10 cellular contexts compared by ENCODE assay signal in the genomic region with DNA sequence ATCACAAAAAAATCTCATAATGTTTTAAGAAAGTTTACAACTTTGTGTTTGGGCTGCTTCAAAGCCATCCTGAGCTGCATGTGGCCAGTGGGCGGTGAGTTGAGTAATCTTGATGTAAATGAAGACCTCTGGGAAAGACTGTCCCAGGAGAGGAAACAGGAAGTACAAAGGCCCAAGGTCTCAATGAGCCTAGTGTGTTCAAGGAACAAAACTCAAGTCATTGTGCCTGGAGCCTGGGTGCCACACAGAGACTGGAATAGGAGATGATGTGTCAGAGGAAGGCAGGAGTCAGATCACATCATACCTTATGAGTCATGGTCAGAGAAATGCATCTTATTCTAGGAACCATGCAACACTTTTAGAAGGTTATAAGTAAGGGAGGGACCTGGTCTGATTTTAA. TPM values are rescaled to one million over a fixed set of nuclear protein-coding genes. Genes with fewer than 3 reads are reported as not detected.
DNase-seq lines count a peak whose midpoint lies in the region; ATAC-seq and TF ChIP-seq lines count a peak whose summit lies in the region.
"Had no signal": no experiment of that assay in that cellular context is flagged by ENCODE, and none has a peak within 500 bp of the region (broad histone marks: within the 10 kb centered on the region; RNA-seq: fewer than 3 reads in every experiment).

No MANE protein-coding gene starts in this region.

- H3K4me3 ChIP-seq in astrocyte of the spinal cord (ENCODE audit: low read depth, low read length) = no peak overlapping the region
- H3K4me3 ChIP-seq in left ventricle myocardium inferior = no peak overlapping the region

- H3K27me3 ChIP-seq in left ventricle myocardium inferior (ENCODE audit: low read depth) = no peaks in the 10 kb centered on the region

- CTCF ChIA-PET in activated CD8-positive, alpha-beta T cell treated with anti-CD3 and anti-CD28 coated beads for 36 hours (lab: Charles Lee) = interaction anchor here (0.6 kb wide), 1 partner anchor 51 kb away, joined by 3 read pairs; a partner anchor contains a TSS
- CTCF ChIA-PET in activated CD8-positive, alpha-beta T cell treated with anti-CD3 and anti-CD28 coated beads, Interleukin-2, amount 10 ng/mL, durations not matched to agents 7 days and 5 days (lab: Charles Lee) = no interaction called here

- no peaks in the 10 kb centered on the region for H3K9me3 Mint-ChIP-seq in activated CD8-positive, alpha-beta T cell treated with anti-CD3 and anti-CD28 coated beads for 36 hours
- H3K9me3 Mint-ChIP-seq in activated CD8-positive, alpha-beta T cell treated with anti-CD3 and anti-CD28 coated beads, Interleukin-2, amount 10 ng/mL, durations not matched to agents 7 days and 5 days (ENCODE audit: insufficient read depth) = no peaks in the 10 kb centered on the region

- peaks cover 4% of the 10 kb centered on the region for H3K4me1 ChIP-seq in left ventricle myocardium inferior

- H3K4me1 Mint-ChIP-seq in activated CD8-positive, alpha-beta T cell treated with anti-CD3 and anti-CD28 coated beads for 36 hours (ENCODE audit: low read depth) = peaks cover 7% of the 10 kb centered on the region
- H3K4me1 Mint-ChIP-seq in activated CD8-positive, alpha-beta T cell treated with anti-CD3 and anti-CD28 coated beads, Interleukin-2, amount 10 ng/mL, durations not matched to agents 7 days and 5 days (ENCODE audit: low read depth) = no peaks in the 10 kb centered on the region

- H3K9me3 ChIP-seq in left ventricle myocardium inferior (replicated peaks) = peaks cover 3% of the 10 kb centered on the region
- H3K9me3 ChIP-seq: Caco-2 had no signal

- no peak for TF ChIP-seq CTCF in activated CD8-positive, alpha-beta T cell treated with anti-CD3 and anti-CD28 coated beads for 36 hours (IDR thresholded peaks at IDR 0.05)
- TF ChIP-seq CTCF in astrocyte of the spinal cord (IDR thresholded peaks at IDR 0.05; ENCODE audit: low read depth, low read length) (no peak), left ventricle myocardium inferior (IDR thresholded peaks at IDR 0.05; ENCODE audit: borderline replicate concordance) (no peak)

- DNase-seq in activated CD8-positive, alpha-beta T cell treated with anti-CD3 and anti-CD28 coated beads for 36 hours = peak; percentile 34
- no peak for DNase-seq in activated CD8-positive, alpha-beta T cell treated with anti-CD3 and anti-CD28 coated beads, Interleukin-2, amount 10 ng/mL, durations not matched to agents 7 days and 5 days
- peak; percentile 81 for DNase-seq in astrocyte of the spinal cord (ENCODE audit: low read depth, low spot score)
- DNase-seq in stimulated activated CD8-positive, alpha-beta memory T cell treated with anti-CD3 and anti-CD28 coated beads, Interleukin-2, amount 100 ng/mL, for 48 hours (ENCODE audit: low read depth in 2 of 2) = peak; percentile 1 to 4
- DNase-seq in NCI-H1436 (lab: John Stamatoyannopoulos, UW) = no peak
- DNase-seq in left ventricle myocardium inferior = no peak
- DNase-seq: Caco-2, NCI-H774 had no signal

- ATAC-seq in activated CD8-positive, alpha-beta T cell treated with anti-CD3 and anti-CD28 coated beads for 36 hours = peak; percentile 98
- ATAC-seq in activated CD8-positive, alpha-beta T cell treated with anti-CD3 and anti-CD28 coated beads, Interleukin-2, amount 10 ng/mL, durations not matched to agents 7 days and 5 days = no peak
- ATAC-seq in HG03108 (IDR thresholded peaks at IDR 0.05; ENCODE audit: unreplicated experiment) (peak; percentile 61), HG03520 (IDR thresholded peaks at IDR 0.05; ENCODE audit: unreplicated experiment) (no peak)

- intact Hi-C loops in activated CD8-positive, alpha-beta T cell treated with anti-CD3 and anti-CD28 coated beads for 36 hours (cut with micrococcal nuclease) = no loop called here
- intact Hi-C loops in left ventricle myocardium inferior (cut with micrococcal nuclease) = no loop called here

- in situ Hi-C loops in astrocyte of the spinal cord (cut with HindIII; ENCODE audit: low sequenced_read_pairs) = no loop called here

- no peaks in the 10 kb centered on the region for H3K36me3 ChIP-seq in left ventricle myocardium inferior

- H3K4me3 Mint-ChIP-seq in activated CD8-positive, alpha-beta T cell treated with anti-CD3 and anti-CD28 coated beads for 36 hours = no peak overlapping the region
- H3K4me3 Mint-ChIP-seq in activated CD8-positive, alpha-beta T cell treated with anti-CD3 and anti-CD28 coated beads, Interleukin-2, amount 10 ng/mL, durations not matched to agents 7 days and 5 days = no peak overlapping the region

- no peak overlapping the region for H3K27ac ChIP-seq in left ventricle myocardium inferior (replicated peaks)

- no peak overlapping the region for H3K27ac Mint-ChIP-seq in activated CD8-positive, alpha-beta T cell treated with anti-CD3 and anti-CD28 coated beads for 36 hours
- no peak overlapping the region for H3K27ac Mint-ChIP-seq in activated CD8-positive, alpha-beta T cell treated with anti-CD3 and anti-CD28 coated beads, Interleukin-2, amount 10 ng/mL, durations not matched to agents 7 days and 5 days

- H3K27me3 Mint-ChIP-seq in activated CD8-positive, alpha-beta T cell treated with anti-CD3 and anti-CD28 coated beads for 36 hours = peaks cover 2% of the 10 kb centered on the region
- no peaks in the 10 kb centered on the region for H3K27me3 Mint-ChIP-seq in activated CD8-positive, alpha-beta T cell treated with anti-CD3 and anti-CD28 coated beads, Interleukin-2, amount 10 ng/mL, durations not matched to agents 7 days and 5 days (ENCODE audit: low read depth)

- POLR2A ChIA-PET in activated CD8-positive, alpha-beta T cell treated with anti-CD3 and anti-CD28 coated beads for 36 hours (lab: Charles Lee) = no interaction called here
- POLR2A ChIA-PET in activated CD8-positive, alpha-beta T cell treated with anti-CD3 and anti-CD28 coated beads, Interleukin-2, amount 10 ng/mL, durations not matched to agents 7 days and 5 days (lab: Charles Lee) = no interaction called here

- no peaks in the 10 kb centered on the region for H3K36me3 Mint-ChIP-seq in activated CD8-positive, alpha-beta T cell treated with anti-CD3 and anti-CD28 coated beads for 36 hours (ENCODE audit: low read depth)
- no peaks in the 10 kb centered on the region for H3K36me3 Mint-ChIP-seq in activated CD8-positive, alpha-beta T cell treated with anti-CD3 and anti-CD28 coated beads, Interleukin-2, amount 10 ng/mL, durations not matched to agents 7 days and 5 days (ENCODE audit: low read depth)

RNA-seq across cellular contexts. Expression of a gene that starts 51.5 kb away (rescaled TPM):
- under 1 TPM in 1 of 2 experiments, not detected in 1; 0.14 TPM for total RNA-seq in activated CD8-positive, alpha-beta T cell treated with anti-CD3 and anti-CD28 coated beads for 36 hours
- not detected for total RNA-seq in activated CD8-positive, alpha-beta T cell treated with anti-CD3 and anti-CD28 coated beads, Interleukin-2, amount 10 ng/mL, durations not matched to agents 7 days and 5 days
- 1.9 TPM for total RNA-seq in left ventricle myocardium inferior
- total RNA-seq: Caco-2 had no signal

Comparison
In these comparisons a context has a peak if more than half of its experiments do, and no peak if none do; other contexts are left out.
1. ATAC-seq: peak in activated CD8-positive, alpha-beta T cell treated with anti-CD3 and anti-CD28 coated beads for 36 hours (single experiment) and HG03108 (single experiment); none in activated CD8-positive, alpha-beta T cell treated with anti-CD3 and anti-CD28 coated beads, Interleukin-2, amount 10 ng/mL, durations not matched to agents 7 days and 5 days (single experiment) and HG03520 (single experiment).
2. DNase-seq: peak in activated CD8-positive, alpha-beta T cell treated with anti-CD3 and anti-CD28 coated beads for 36 hours (single experiment), astrocyte of the spinal cord (single experiment) and stimulated activated CD8-positive, alpha-beta memory T cell treated with anti-CD3 and anti-CD28 coated beads, Interleukin-2, amount 100 ng/mL, for 48 hours (2 of 2); none in activated CD8-positive, alpha-beta T cell treated with anti-CD3 and anti-CD28 coated beads, Interleukin-2, amount 10 ng/mL, durations not matched to agents 7 days and 5 days (single experiment), NCI-H1436 (single experiment) and left ventricle myocardium inferior (single experiment).